8 cellular contexts compared by ENCODE assay signal in the genomic region with DNA sequence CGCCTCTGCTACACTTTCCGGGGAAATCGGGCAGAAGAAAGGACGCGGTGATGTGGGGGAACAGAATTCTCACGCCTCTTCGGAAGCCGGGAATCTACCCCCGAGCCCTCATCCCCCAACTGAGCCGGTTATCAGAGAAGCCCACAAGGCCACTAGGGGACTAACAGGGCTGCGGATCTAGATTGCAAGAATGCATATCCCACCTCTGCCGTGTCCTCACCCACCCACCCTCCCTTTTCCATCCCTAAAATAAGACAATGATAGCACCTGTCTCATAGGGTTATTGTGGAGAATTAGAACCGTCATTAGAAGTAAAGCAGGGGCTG. TPM values are rescaled to one million over a fixed set of nuclear protein-coding genes. Genes with fewer than 3 reads are reported as not detected.
A peak's percentile ranks its signal among the peaks of the same experiment; 100 is the strongest.
DNase-seq lines count a peak whose midpoint lies in the region; ATAC-seq, FAIRE-seq and TF ChIP-seq lines count a peak whose summit lies in the region.

No MANE protein-coding gene starts in this region.

- H3K27me3 ChIP-seq in DND-41 (ENCODE audit: insufficient read depth, low read length, poor library complexity), result no peaks in the 10 kb centered on the region
- no peaks in the 10 kb centered on the region for H3K27me3 ChIP-seq in endothelial cell of umbilical vein (ENCODE audit: control insufficient read depth in 2 of 2, insufficient read depth in 2 of 2, low read length in 2 of 2)
- no peaks in the 10 kb centered on the region for H3K27me3 ChIP-seq in parathyroid adenoma (ENCODE audit: control insufficient read depth, insufficient read depth, low read length)

- 0 out of 2 replicates have a peak, but pooled peaks cover 6% of the 10 kb centered on the region for H4K20me1 ChIP-seq in DND-41 (ENCODE audit: insufficient read depth, low read length)
- H4K20me1 ChIP-seq in OCI-LY7 (ENCODE audit: insufficient read depth, low read length), result no peaks in the 10 kb centered on the region
- no peaks in the 10 kb centered on the region for H4K20me1 ChIP-seq in endothelial cell of umbilical vein (replicated peaks; ENCODE audit: control insufficient read depth, extremely low read depth, insufficient read depth, low read length)

- CTCF ChIA-PET in OCI-LY7 (lab: Charles Lee; ENCODE audit: unreplicated experiment), result interaction anchor here (0.6 kb wide), 1 partner anchor 96 kb away, joined by 3 read pairs; no protein-coding TSS in a partner anchor
- CTCF ChIA-PET in endothelial cell of umbilical vein (lab: Charles Lee), result interaction anchor here (0.8 to 1.6 kb wide), 5 partner anchors 13 to 190 kb away, joined by 3 to 5 read pairs (median 3); no protein-coding TSS in a partner anchor

- TF ChIP-seq CTCF in DND-41 (IDR thresholded peaks at IDR 0.05; ENCODE audit: borderline replicate concordance, extremely low read depth, low read length, poor library complexity, severe bottlenecking), result no peak
- no peak for TF ChIP-seq CTCF in OCI-LY7 (conservative IDR thresholded peaks at IDR 0.05; ENCODE audit: low read length)
- TF ChIP-seq CTCF in endothelial cell of umbilical vein (IDR thresholded peaks at IDR 0.05; ENCODE audit: extremely low read depth in 1 of 2, insufficient read depth in 1 of 2, low read depth in 1 of 2, low read length in 2 of 2), result peak in 1 of 2 donors; percentile 19
- no peak for TF ChIP-seq CTCF in parathyroid adenoma (IDR thresholded peaks at IDR 0.05)

- dilution Hi-C loops in endothelial cell of umbilical vein (cut with MboI; ENCODE audit: extremely low pct_ligation_motif_present, low sequenced_read_pairs), result no loop called here

- no peaks in the 10 kb centered on the region for H3K9me2 ChIP-seq in OCI-LY7 (ENCODE audit: insufficient read depth, low read length)

- H3K9me3 ChIP-seq in DND-41 (ENCODE audit: insufficient read depth, low read length, severe bottlenecking) (no peaks in the 10 kb centered on the region), OCI-LY7 (ENCODE audit: low read length) (no peaks in the 10 kb centered on the region), endothelial cell of umbilical vein (replicated peaks; ENCODE audit: control insufficient read depth, insufficient read depth, low read length) (no peaks in the 10 kb centered on the region), parathyroid adenoma (ENCODE audit: control insufficient read depth, low read length) (no peaks in the 10 kb centered on the region)

- BruUV-seq in OCI-LY7 (replicated peaks; lab: Mats Ljungman, UMichigan) (no TSS peak), endothelial cell of umbilical vein (replicated peaks; lab: Mats Ljungman, UMichigan) (no TSS peak)

- H3K9ac ChIP-seq in DND-41 (ENCODE audit: low read depth, low read length) (peak overlapping the region; percentile 68), endothelial cell of umbilical vein (replicated peaks; ENCODE audit: extremely low read depth, insufficient read depth, low read length) (peak overlapping the region; percentile 53), parathyroid adenoma (no peak overlapping the region)

- H2AFZ ChIP-seq in DND-41 (ENCODE audit: low read depth, low read length) (peak overlapping the region; percentile 96), OCI-LY7 (ENCODE audit: low read length) (peak overlapping the region; percentile 50; the same call in 1 of the 2 replicates), endothelial cell of umbilical vein (ENCODE audit: low read depth, low read length) (peak overlapping the region; percentile 97), parathyroid adenoma (peak overlapping the region; percentile 89)

- no peaks in the 10 kb centered on the region for H3K9me1 ChIP-seq in endothelial cell of umbilical vein (replicated peaks; ENCODE audit: control insufficient read depth, extremely low read depth, insufficient read depth, low read length)

- H3K79me2 ChIP-seq in DND-41 (ENCODE audit: insufficient read depth, low read length) (peaks cover 17% of the 10 kb centered on the region), OCI-LY7 (ENCODE audit: insufficient read depth, low read depth, low read length) (peaks cover 5% of the 10 kb centered on the region; the same call in 1 of the 2 replicates), endothelial cell of umbilical vein (ENCODE audit: control insufficient read depth, insufficient read depth, low read length) (peaks cover 5% of the 10 kb centered on the region), parathyroid adenoma (no peaks in the 10 kb centered on the region)

- no peak for ATAC-seq in DND-41 (ENCODE audit: insufficient read depth, low read depth)
- no peak for ATAC-seq in HG02870 (IDR thresholded peaks at IDR 0.05; ENCODE audit: unreplicated experiment)
- no peak for ATAC-seq in GM18519 (IDR thresholded peaks at IDR 0.05; ENCODE audit: low FRiP score, unreplicated experiment)
- no peak for ATAC-seq in GM21381 (IDR thresholded peaks at IDR 0.05; ENCODE audit: unreplicated experiment)

- H3K4me3 ChIP-seq in DND-41 (ENCODE audit: low read depth in 1 of 2, low read length in 2 of 2) (peak overlapping the region; percentile 77 to 88; a peak in 3 of 4 replicates), OCI-LY7 (ENCODE audit: low read depth, low read length, poor library complexity, severe bottlenecking) (peak overlapping the region; percentile 69), endothelial cell of umbilical vein (replicated peaks in 1 of 3; ENCODE audit: insufficient read depth in 1 of 3, low read depth in 1 of 3, low read length in 3 of 3) (peak overlapping the region; percentile 25 to 62 (median 62)), parathyroid adenoma (ENCODE audit: low read depth, low read length) (peak overlapping the region; percentile 62)

- H3K4me1 ChIP-seq in DND-41 (ENCODE audit: insufficient read depth, low read length), result peaks cover 53% of the 10 kb centered on the region
- H3K4me1 ChIP-seq in OCI-LY7 (ENCODE audit: insufficient read depth, low read length, poor library complexity, severe bottlenecking), result peaks cover 54% of the 10 kb centered on the region
- peaks cover 19% of the 10 kb centered on the region for H3K4me1 ChIP-seq in endothelial cell of umbilical vein (ENCODE audit: control insufficient read depth, extremely low read depth, insufficient read depth, low read length)
- H3K4me1 ChIP-seq in parathyroid adenoma, result peaks cover 8% of the 10 kb centered on the region

- DNase-seq in DND-41, result no peak
- no peak for DNase-seq in OCI-LY7 (ENCODE audit: low spot score)
- DNase-seq in endothelial cell of umbilical vein (ENCODE audit: low read depth, low spot score), result no peak
- DNase-seq in kidney glomerular epithelial cell (lab: John Stamatoyannopoulos, UW), result no peak

- POLR2A ChIA-PET in OCI-LY7 (lab: Charles Lee) (interaction anchor here (0.6 to 1.1 kb wide), 4 partner anchors 39 to 190 kb away, joined by 3 to 7 read pairs (median 4); partner anchors contain the start of gene COX6B1), endothelial cell of umbilical vein (lab: Charles Lee) (interaction anchor here (1.0 kb wide), 1 partner anchor 16 kb away, joined by 3 read pairs; no protein-coding TSS in a partner anchor)

- TF ChIP-seq POLR2A in endothelial cell of umbilical vein (IDR thresholded peaks at IDR 0.05; ENCODE audit: low read depth, low read length), result no peak

- H3K36me3 ChIP-seq in DND-41 (ENCODE audit: insufficient read depth, low read length), result peaks cover 40% of the 10 kb centered on the region
- H3K36me3 ChIP-seq in OCI-LY7 (ENCODE audit: insufficient read depth, low read length), result peaks cover 36% of the 10 kb centered on the region
- H3K36me3 ChIP-seq in endothelial cell of umbilical vein (ENCODE audit: control insufficient read depth in 2 of 2, extremely low read depth in 1 of 2, insufficient read depth in 2 of 2, low read length in 2 of 2), result peaks cover 5 to 22% of the 10 kb centered on the region in 2 experiments
- H3K36me3 ChIP-seq in parathyroid adenoma (ENCODE audit: control insufficient read depth, insufficient read depth, low read length), result no peaks in the 10 kb centered on the region

- peak overlapping the region; percentile 85 for H3K27ac ChIP-seq in DND-41 (ENCODE audit: low read length)
- H3K27ac ChIP-seq in OCI-LY7 (ENCODE audit: low read depth, low read length, poor library complexity, severe bottlenecking), result peak overlapping the region; percentile 86
- peak overlapping the region; percentile 64 for H3K27ac ChIP-seq in endothelial cell of umbilical vein (ENCODE audit: insufficient read depth, low read depth, low read length)
- peak overlapping the region; percentile 72 for H3K27ac ChIP-seq in parathyroid adenoma

- intact Hi-C loops in OCI-LY7 (cut with micrococcal nuclease; ENCODE audit: unreplicated experiment), result loop anchor here (1.0 to 10.0 kb wide), 3 partner anchors 47 to 1306 kb away; partner anchors contain the start of genes HCST and NFKBID
- intact Hi-C loops in endothelial cell of umbilical vein (cut with micrococcal nuclease), result loop anchor here (1.0 kb wide), 1 partner anchor 190 kb away; no protein-coding TSS in a partner anchor

- H3K4me2 ChIP-seq in DND-41 (ENCODE audit: insufficient read depth, low read length) (peak overlapping the region; percentile 99), OCI-LY7 (ENCODE audit: low read length) (peak overlapping the region; percentile 84), endothelial cell of umbilical vein (ENCODE audit: insufficient read depth, low read length) (peak overlapping the region; percentile 85), parathyroid adenoma (ENCODE audit: low read length) (peak overlapping the region; percentile 96)

- no peak for FAIRE-seq in endothelial cell of umbilical vein (lab: Jason Lieb, UNC)

RNA-seq across cellular contexts. Expression of gene IGFLR1, which starts 1.1 kb away (rescaled TPM):
- 8.5 and 11.4 TPM in 2 replicates for total RNA-seq in OCI-LY7 (2014; rRNA removed; shearing (Covaris generic))
- total RNA-seq in OCI-LY7 (2022), result 18.3 and 21.5 TPM in 2 replicates
- 2.6 and 3.4 TPM in 2 replicates for total RNA-seq in endothelial cell of umbilical vein
- 7.6 and 11.8 TPM in 2 replicates for polyA plus RNA-seq in endothelial cell of umbilical vein
- 2.3 and 4.5 TPM in 2 replicates for polyA plus RNA-seq in endothelial cell of umbilical vein (2011; cell fraction: cytosol; rRNA removed)
- 3.4 and 4.9 TPM in 2 replicates for polyA plus RNA-seq in endothelial cell of umbilical vein (2011; cell fraction: nucleus; rRNA removed)
- polyA plus RNA-seq in endothelial cell of umbilical vein (2012), result 2.8 and 3.8 TPM in 2 replicates
- 1.1 and 2.8 TPM in 2 replicates for polyA minus RNA-seq in endothelial cell of umbilical vein
- polyA minus RNA-seq in endothelial cell of umbilical vein (2011; cell fraction: cytosol; rRNA and poly(A)+ RNA removed), result 5.9 TPM
- 0.96 and 1.7 TPM in 2 replicates for polyA minus RNA-seq in endothelial cell of umbilical vein (2011; cell fraction: nucleus; rRNA and poly(A)+ RNA removed)

RNA-seq across cellular contexts. Expression of gene U2AF1L4, which starts 4.0 kb away (rescaled TPM):
- 16.1 and 33.6 TPM in 2 replicates for total RNA-seq in OCI-LY7 (2014; rRNA removed; shearing (Covaris generic))
- 35.2 and 37.5 TPM in 2 replicates for total RNA-seq in OCI-LY7 (2022)
- total RNA-seq in endothelial cell of umbilical vein, result 5.6 and 10.5 TPM in 2 replicates
- 13.5 and 15.0 TPM in 2 replicates for polyA plus RNA-seq in endothelial cell of umbilical vein
- 8.4 and 10.2 TPM in 2 replicates for polyA plus RNA-seq in endothelial cell of umbilical vein (2011; cell fraction: cytosol; rRNA removed)
- polyA plus RNA-seq in endothelial cell of umbilical vein (2011; cell fraction: nucleus; rRNA removed), result 42.0 and 48.4 TPM in 2 replicates
- polyA plus RNA-seq in endothelial cell of umbilical vein (2012), result 7.9 and 8.9 TPM in 2 replicates
- 6.2 and 7.0 TPM in 2 replicates for polyA minus RNA-seq in endothelial cell of umbilical vein
- 6.1 TPM for polyA minus RNA-seq in endothelial cell of umbilical vein (2011; cell fraction: cytosol; rRNA and poly(A)+ RNA removed)
- 8.8 and 11.3 TPM in 2 replicates for polyA minus RNA-seq in endothelial cell of umbilical vein (2011; cell fraction: nucleus; rRNA and poly(A)+ RNA removed)

RNA-seq across cellular contexts. Expression of gene PSENEN, which starts 4.3 kb away (rescaled TPM):
- 20.8 and 25.7 TPM in 2 replicates for total RNA-seq in OCI-LY7 (2014; rRNA removed; shearing (Covaris generic))
- total RNA-seq in OCI-LY7 (2022), result 51.0 and 53.7 TPM in 2 replicates
- 65.6 and 70.1 TPM in 2 replicates for total RNA-seq in endothelial cell of umbilical vein
- polyA plus RNA-seq in endothelial cell of umbilical vein, result 60.0 and 86.8 TPM in 2 replicates
- polyA plus RNA-seq in endothelial cell of umbilical vein (2011; cell fraction: cytosol; rRNA removed), result 47.8 and 53.4 TPM in 2 replicates
- 21.6 and 24.9 TPM in 2 replicates for polyA plus RNA-seq in endothelial cell of umbilical vein (2011; cell fraction: nucleus; rRNA removed)
- polyA plus RNA-seq in endothelial cell of umbilical vein (2012), result 72.2 and 84.2 TPM in 2 replicates
- 55.3 and 57.8 TPM in 2 replicates for polyA minus RNA-seq in endothelial cell of umbilical vein
- 12.5 TPM for polyA minus RNA-seq in endothelial cell of umbilical vein (2011; cell fraction: cytosol; rRNA and poly(A)+ RNA removed)
- polyA minus RNA-seq in endothelial cell of umbilical vein (2011; cell fraction: nucleus; rRNA and poly(A)+ RNA removed), result 4.0 and 5.7 TPM in 2 replicates

RNA-seq across cellular contexts. Expression of gene LIN37, which starts 7.2 kb away (rescaled TPM):
- total RNA-seq in OCI-LY7 (2014; rRNA removed; shearing (Covaris generic)), result 6.0 and 11.6 TPM in 2 replicates
- total RNA-seq in OCI-LY7 (2022), result 11.7 and 20.0 TPM in 2 replicates
- total RNA-seq in endothelial cell of umbilical vein, result 11.3 and 15.5 TPM in 2 replicates
- 21.4 and 21.9 TPM in 2 replicates for polyA plus RNA-seq in endothelial cell of umbilical vein
- 13.8 and 16.6 TPM in 2 replicates for polyA plus RNA-seq in endothelial cell of umbilical vein (2011; cell fraction: cytosol; rRNA removed)
- 39.5 and 46.4 TPM in 2 replicates for polyA plus RNA-seq in endothelial cell of umbilical vein (2011; cell fraction: nucleus; rRNA removed)
- 15.6 and 16.3 TPM in 2 replicates for polyA plus RNA-seq in endothelial cell of umbilical vein (2012)
- 8.6 and 11.0 TPM in 2 replicates for polyA minus RNA-seq in endothelial cell of umbilical vein
- 6.6 TPM for polyA minus RNA-seq in endothelial cell of umbilical vein (2011; cell fraction: cytosol; rRNA and poly(A)+ RNA removed)
- 11.9 and 16.5 TPM in 2 replicates for polyA minus RNA-seq in endothelial cell of umbilical vein (2011; cell fraction: nucleus; rRNA and poly(A)+ RNA removed)

RNA-seq across cellular contexts. Expression of gene HSPB6, which starts 15.7 kb away (rescaled TPM):
- not detected in 2 replicates for total RNA-seq in OCI-LY7 (2014; rRNA removed; shearing (Covaris generic))
- total RNA-seq in OCI-LY7 (2022) (1.7 and 1.8 TPM in 2 replicates), endothelial cell of umbilical vein (2.7 and 6.2 TPM in 2 replicates)
- 2.3 and 3.4 TPM in 2 replicates for polyA plus RNA-seq in endothelial cell of umbilical vein
- 2.1 and 3.1 TPM in 2 replicates for polyA plus RNA-seq in endothelial cell of umbilical vein (2011; cell fraction: cytosol; rRNA removed)
- 0.53 and 1.1 TPM in 2 replicates for polyA plus RNA-seq in endothelial cell of umbilical vein (2011; cell fraction: nucleus; rRNA removed)
- polyA plus RNA-seq in endothelial cell of umbilical vein (2012), result 9.0 and 24.4 TPM in 2 replicates
- 0.74 and 1.4 TPM in 2 replicates for polyA minus RNA-seq in endothelial cell of umbilical vein
- 1.3 TPM for polyA minus RNA-seq in endothelial cell of umbilical vein (2011; cell fraction: cytosol; rRNA and poly(A)+ RNA removed)
- polyA minus RNA-seq in endothelial cell of umbilical vein (2011; cell fraction: nucleus; rRNA and poly(A)+ RNA removed), result 0.67 and 1.2 TPM in 2 replicates
